Comparison of ENCODE assay signal across 1 cellular context in the genomic region with DNA sequence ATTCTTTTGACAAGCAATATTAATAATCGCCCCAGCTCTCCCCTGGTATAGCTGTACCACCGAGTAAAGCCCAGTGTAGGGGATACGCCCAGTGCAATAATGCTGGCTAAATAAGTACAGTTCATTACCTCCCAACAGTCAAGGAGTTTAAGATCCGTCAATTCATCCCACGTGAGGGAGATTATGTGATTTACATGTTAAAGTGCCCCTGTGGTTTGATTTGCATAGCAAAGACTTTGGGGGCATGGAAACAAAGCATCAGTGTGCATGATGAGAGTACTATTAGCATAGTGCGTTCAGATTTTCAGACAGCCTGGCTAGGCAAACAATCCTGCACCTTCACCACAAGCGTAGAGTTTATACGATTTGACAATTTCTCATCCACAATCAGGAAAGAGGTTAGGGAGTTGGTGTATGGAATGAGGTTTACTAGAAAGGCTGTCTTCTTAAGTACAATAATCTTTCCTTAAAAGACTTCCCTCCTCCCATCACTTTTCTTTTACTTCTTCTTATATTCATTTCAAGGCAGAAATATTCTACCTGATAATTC.
TF ChIP-seq lines count a peak whose summit lies in the region.

No MANE protein-coding gene starts in this region.

TF ChIP-seq in H1, 55 proteins besides CTCF, POLR2A, EP300 and RAD21 (continued from another document):
- TF ChIP-seq CHD7 (IDR thresholded peaks at IDR 0.05; ENCODE audit: insufficient replicate concordance, low read length) (peak; percentile 83), SP4 (IDR thresholded peaks at IDR 0.05; ENCODE audit: low read length) (no peak), TBP (IDR thresholded peaks at IDR 0.05; ENCODE audit: low read depth, low read length) (no peak), ZNF274 (IDR thresholded peaks at IDR 0.05; ENCODE audit: borderline replicate concordance, extremely low read depth, low read length) (no peak), RNF2 (IDR thresholded peaks at IDR 0.05; ENCODE audit: borderline replicate concordance, low read depth, low read length, missing control alignments, poor library complexity, severe bottlenecking) (no peak), SRF (IDR thresholded peaks at IDR 0.05; ENCODE audit: low read depth, low read length) (no peak), RBBP5 (IDR thresholded peaks at IDR 0.05; ENCODE audit: borderline replicate concordance, low read depth, low read length) (no peak), FOSL1 (IDR thresholded peaks at IDR 0.05; ENCODE audit: insufficient read depth, low read depth, low read length) (no peak), SIX5 (IDR thresholded peaks at IDR 0.05; ENCODE audit: low read depth, low read length) (no peak), CTBP2 (IDR thresholded peaks at IDR 0.05; ENCODE audit: borderline replicate concordance, insufficient read depth, insufficient read length, low read length) (no peak), ASH2L (IDR thresholded peaks at IDR 0.05; ENCODE audit: low read length) (peak; percentile 39), SIRT6 (IDR thresholded peaks at IDR 0.05; ENCODE audit: low read length) (no peak), SP2 (IDR thresholded peaks at IDR 0.05; ENCODE audit: low read length) (no peak), BRCA1 (IDR thresholded peaks at IDR 0.05; ENCODE audit: low read depth, low read length) (no peak), BACH1 (IDR thresholded peaks at IDR 0.05; ENCODE audit: low read length) (no peak), KDM4A (IDR thresholded peaks at IDR 0.05; ENCODE audit: low read depth, low read length, severe bottlenecking) (no peak), RFX5 (IDR thresholded peaks at IDR 0.05; ENCODE audit: borderline replicate concordance, low read depth, low read length) (no peak), RXRA (IDR thresholded peaks at IDR 0.05; ENCODE audit: insufficient read depth, low read depth, low read length) (no peak), CEBPB (IDR thresholded peaks at IDR 0.05; ENCODE audit: low read depth, low read length) (no peak)
- TF ChIP-seq, protein P1, sequence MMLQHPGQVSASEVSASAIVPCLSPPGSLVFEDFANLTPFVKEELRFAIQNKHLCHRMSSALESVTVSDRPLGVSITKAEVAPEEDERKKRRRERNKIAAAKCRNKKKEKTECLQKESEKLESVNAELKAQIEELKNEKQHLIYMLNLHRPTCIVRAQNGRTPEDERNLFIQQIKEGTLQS (IDR thresholded peaks at IDR 0.05; ENCODE audit: insufficient read depth, low read depth, low read length): no peak
- TF ChIP-seq, protein P2, sequence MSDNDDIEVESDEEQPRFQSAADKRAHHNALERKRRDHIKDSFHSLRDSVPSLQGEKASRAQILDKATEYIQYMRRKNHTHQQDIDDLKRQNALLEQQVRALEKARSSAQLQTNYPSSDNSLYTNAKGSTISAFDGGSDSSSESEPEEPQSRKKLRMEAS (IDR thresholded peaks at IDR 0.05): peak; percentile 68
TF ChIP-seq in H1: peak in this region for 12.
